Comparison of ENCODE assay signal across 8 cellular contexts in the genomic region with DNA sequence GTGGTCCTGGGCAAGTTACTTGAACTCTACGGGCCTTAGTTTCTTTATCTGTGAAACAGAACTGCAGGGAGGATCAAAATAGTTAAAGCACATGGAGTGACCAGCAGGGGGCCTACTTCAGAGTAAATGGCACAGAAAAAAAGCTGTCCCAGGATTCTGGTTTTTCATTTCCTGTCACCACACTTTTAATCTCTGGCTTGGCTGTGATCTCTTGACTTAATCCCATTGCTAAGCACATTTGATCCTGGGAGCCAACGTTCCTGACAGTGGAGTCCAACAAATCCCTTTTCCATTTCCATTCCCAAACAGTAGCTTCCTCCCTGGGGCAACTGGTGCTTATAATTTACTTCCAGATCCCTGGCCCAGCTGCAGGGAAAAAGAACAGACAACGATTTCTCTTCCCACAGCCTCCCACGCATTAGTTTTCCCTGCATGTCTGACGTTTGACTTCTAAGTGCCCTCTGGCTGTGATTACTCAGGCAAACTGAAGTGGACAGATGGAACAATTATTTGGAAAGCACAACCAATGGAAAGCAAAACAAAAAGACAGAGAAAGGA.
DNase-seq lines count a peak whose midpoint lies in the region; TF ChIP-seq lines count a peak whose summit lies in the region.

No MANE protein-coding gene starts in this region.

- no peaks in the 10 kb centered on the region for H3K36me3 ChIP-seq in Loucy (ENCODE audit: insufficient read depth, low read length)
- no peaks in the 10 kb centered on the region for H3K36me3 ChIP-seq in SJSA1
- H3K36me3 ChIP-seq in trophoblast cell (ENCODE audit: control insufficient read depth in 1 of 2, insufficient read depth in 2 of 2, low read length in 2 of 2) = peaks cover 0 to 2% of the 10 kb centered on the region in 2 experiments

- no peak overlapping the region for H2BK12ac ChIP-seq in trophoblast cell (ENCODE audit: low read length)

- H3F3A ChIP-seq in Loucy (ENCODE audit: low read depth) = no peaks in the 10 kb centered on the region

- no peaks in the 10 kb centered on the region for H3K27me3 ChIP-seq in Loucy (ENCODE audit: insufficient read depth, low read length, poor library complexity, severe bottlenecking)
- H3K27me3 ChIP-seq in SJSA1 (replicated peaks) = no peaks in the 10 kb centered on the region
- H3K27me3 ChIP-seq in trophoblast cell (ENCODE audit: insufficient read depth, low read length) = no peaks in the 10 kb centered on the region

- H3K79me1 ChIP-seq in trophoblast cell (ENCODE audit: low read length) = peaks cover 3% of the 10 kb centered on the region

- H2AFZ ChIP-seq in Loucy (ENCODE audit: low read length) = no peak overlapping the region
- no peak overlapping the region for H2AFZ ChIP-seq in trophoblast cell (ENCODE audit: insufficient read depth, low read length, poor library complexity)

- no peak overlapping the region for H4K12ac ChIP-seq in trophoblast cell (ENCODE audit: low read depth, low read length)

- H3K9me3 ChIP-seq in Loucy (ENCODE audit: insufficient read depth, low read depth, low read length) = no peaks in the 10 kb centered on the region
- no peaks in the 10 kb centered on the region for H3K9me3 ChIP-seq in SJSA1 (replicated peaks)
- no peaks in the 10 kb centered on the region for H3K9me3 ChIP-seq in trophoblast cell (ENCODE audit: insufficient read depth, low read depth, low read length)

- TF ChIP-seq CTCF in GM12875 (IDR thresholded peaks at IDR 0.05; ENCODE audit: borderline replicate concordance, insufficient read depth, low read depth, low read length) = peak; percentile 46
- peak; percentile 73 for TF ChIP-seq CTCF in Loucy (conservative IDR thresholded peaks at IDR 0.05; ENCODE audit: low read length)
- peak; percentile 60 for TF ChIP-seq CTCF in fibroblast of villous mesenchyme (IDR thresholded peaks at IDR 0.05; ENCODE audit: insufficient read depth, low read depth, low read length)

- H3K4ac ChIP-seq in trophoblast cell (ENCODE audit: low read depth, low read length) = no peak overlapping the region

- H3K9ac ChIP-seq in Loucy (ENCODE audit: low read depth, low read length, poor library complexity, severe bottlenecking) (no peak overlapping the region), trophoblast cell (ENCODE audit: low read length) (no peak overlapping the region)

- no peaks in the 10 kb centered on the region for H3K4me1 ChIP-seq in Loucy (ENCODE audit: insufficient read depth, low read length, poor library complexity, severe bottlenecking)
- H3K4me1 ChIP-seq in SJSA1 (replicated peaks) = peaks cover 8% of the 10 kb centered on the region; the same call in 1 of the 2 replicates
- peaks cover 3 to 8% of the 10 kb centered on the region in 2 experiments for H3K4me1 ChIP-seq in trophoblast cell (ENCODE audit: control insufficient read depth in 1 of 2, insufficient read depth in 2 of 2, low read length in 2 of 2)

- H3K23ac ChIP-seq in trophoblast cell (ENCODE audit: low read length) = no peak overlapping the region

- H3K18ac ChIP-seq in trophoblast cell (ENCODE audit: low read length) = no peak overlapping the region

- H3K4me2 ChIP-seq in Loucy (ENCODE audit: low read depth, low read length, poor library complexity, severe bottlenecking) = no peak overlapping the region
- no peak overlapping the region for H3K4me2 ChIP-seq in trophoblast cell (ENCODE audit: low read length)

- H2BK5ac ChIP-seq in trophoblast cell (ENCODE audit: low read depth, low read length, poor library complexity) = no peak overlapping the region

- no peak overlapping the region for H3K14ac ChIP-seq in trophoblast cell (ENCODE audit: low read length)

- no peak overlapping the region for H2AK5ac ChIP-seq in trophoblast cell (ENCODE audit: low read length)

- H3K79me2 ChIP-seq in Loucy (ENCODE audit: insufficient read depth, low read length) (no peaks in the 10 kb centered on the region), trophoblast cell (ENCODE audit: control insufficient read depth, insufficient read depth, low read length, poor library complexity) (no peaks in the 10 kb centered on the region)

- H2BK120ac ChIP-seq in trophoblast cell (ENCODE audit: insufficient read depth, low read length, poor library complexity) = no peak overlapping the region

- H4K91ac ChIP-seq in trophoblast cell (ENCODE audit: low read depth, low read length) = no peak overlapping the region

- H3K27ac ChIP-seq in SJSA1 (no peak overlapping the region), trophoblast cell (ENCODE audit: low read depth, low read length) (peak overlapping the region; percentile 51)

- H3K4me3 ChIP-seq in GM12875 (ENCODE audit: low read depth, low read length) (no peak overlapping the region), Loucy (ENCODE audit: low read length, poor library complexity, severe bottlenecking) (no peak overlapping the region), SJSA1 (no peak overlapping the region), fibroblast of villous mesenchyme (ENCODE audit: low read depth, low read length) (no peak overlapping the region), trophoblast cell (ENCODE audit: low read depth, low read length) (no peak overlapping the region)

- in situ Hi-C loops in ACHN (cut with HindIII; ENCODE audit: low pct_ligation_motif_present, low pct_unique_long_range_greater_than_20kb, low sequenced_read_pairs) = no loop called here

- H4K8ac ChIP-seq in trophoblast cell (ENCODE audit: low read depth, low read length) = no peak overlapping the region

- WGBS in trophoblast cell (ENCODE audit: extremely low coverage, insufficient coverage, insufficient read length) = no CpG with 5 or more reads among the region's 5 CpGs

- H3K9me2 ChIP-seq in Loucy (replicated peaks; ENCODE audit: low read depth, low read length) = no peaks in the 10 kb centered on the region

- no peaks in the 10 kb centered on the region for H4K20me1 ChIP-seq in Loucy (ENCODE audit: insufficient read depth, low read length, poor library complexity, severe bottlenecking)

- DNase-seq in ACHN = peak; percentile 52
- DNase-seq in SJSA1 (ENCODE audit: low read depth in 1 of 2, low spot score in 2 of 2) = peak; percentile 52 to 63
- peak; percentile 54 for DNase-seq in fibroblast of villous mesenchyme (ENCODE audit: low read depth)
- peak; percentile 32 to 42 for DNase-seq in trophoblast cell
- DNase-seq in occipital lobe (lab: John Stamatoyannopoulos, UW) = no peak
- no peak for DNase-seq in stimulated activated CD4-positive, alpha-beta T cell treated with anti-CD3 and anti-CD28 coated beads, Interleukin-4, amount 100 ng/mL, for 24 hours

Comparison
In these comparisons a context has a peak if more than half of its experiments do, and no peak if none do; other contexts are left out.
1. DNase-seq: peak in ACHN (single experiment), SJSA1 (2 of 2), fibroblast of villous mesenchyme (single experiment) and trophoblast cell (2 of 2); none in occipital lobe (single experiment) and stimulated activated CD4-positive, alpha-beta T cell treated with anti-CD3 and anti-CD28 coated beads, Interleukin-4, amount 100 ng/mL, for 24 hours (single experiment).
2. Peak in every context shown above with its lines, with median percentiles within 50 percentile points of each other: CTCF ChIP-seq.